1 cellular context compared by ENCODE assay signal in genomic region chr5:126594077-126594476, GRCh38.
TF ChIP-seq lines count a peak whose summit lies in the region.

No MANE protein-coding gene starts in this region.

TF ChIP-seq in GM12878, 131 proteins besides CTCF, POLR2A, EP300 and RAD21:
- no peak for TF ChIP-seq BHLHE40 (IDR thresholded peaks at IDR 0.05; ENCODE audit: borderline replicate concordance in 1 of 2, low read depth in 2 of 2, low read length in 1 of 2)
- no peak for TF ChIP-seq REST (IDR thresholded peaks at IDR 0.05; ENCODE audit: low read depth, low read length)
- no peak for TF ChIP-seq NFIC (IDR thresholded peaks at IDR 0.05; ENCODE audit: low read depth, low read length)
- TF ChIP-seq GABPA (IDR thresholded peaks at IDR 0.05; ENCODE audit: low read depth): no peak
- no peak for TF ChIP-seq NFXL1 (IDR thresholded peaks at IDR 0.05; ENCODE audit: borderline replicate concordance)
- TF ChIP-seq ELK1 (IDR thresholded peaks at IDR 0.05; ENCODE audit: low read depth, low read length): no peak
- TF ChIP-seq TARDBP (IDR thresholded peaks at IDR 0.05; ENCODE audit: borderline replicate concordance): no peak
- TF ChIP-seq KDM1A (IDR thresholded peaks at IDR 0.05; ENCODE audit: borderline replicate concordance): no peak
- no peak for TF ChIP-seq ZNF217 (IDR thresholded peaks at IDR 0.05)
- TF ChIP-seq PBX3 (IDR thresholded peaks at IDR 0.05; ENCODE audit: insufficient replicate concordance, low read depth, low read length): no peak
- TF ChIP-seq ZBTB11 (CRISPR knock-in tag; IDR thresholded peaks at IDR 0.05): no peak
- TF ChIP-seq IRF4 (IDR thresholded peaks at IDR 0.05; ENCODE audit: low read depth, low read length): no peak
- no peak for TF ChIP-seq MAX (IDR thresholded peaks at IDR 0.05; ENCODE audit: low read depth, low read length)
- no peak for TF ChIP-seq USF2 (IDR thresholded peaks at IDR 0.05; ENCODE audit: borderline replicate concordance, low read depth, low read length)
